In the genomic region with DNA sequence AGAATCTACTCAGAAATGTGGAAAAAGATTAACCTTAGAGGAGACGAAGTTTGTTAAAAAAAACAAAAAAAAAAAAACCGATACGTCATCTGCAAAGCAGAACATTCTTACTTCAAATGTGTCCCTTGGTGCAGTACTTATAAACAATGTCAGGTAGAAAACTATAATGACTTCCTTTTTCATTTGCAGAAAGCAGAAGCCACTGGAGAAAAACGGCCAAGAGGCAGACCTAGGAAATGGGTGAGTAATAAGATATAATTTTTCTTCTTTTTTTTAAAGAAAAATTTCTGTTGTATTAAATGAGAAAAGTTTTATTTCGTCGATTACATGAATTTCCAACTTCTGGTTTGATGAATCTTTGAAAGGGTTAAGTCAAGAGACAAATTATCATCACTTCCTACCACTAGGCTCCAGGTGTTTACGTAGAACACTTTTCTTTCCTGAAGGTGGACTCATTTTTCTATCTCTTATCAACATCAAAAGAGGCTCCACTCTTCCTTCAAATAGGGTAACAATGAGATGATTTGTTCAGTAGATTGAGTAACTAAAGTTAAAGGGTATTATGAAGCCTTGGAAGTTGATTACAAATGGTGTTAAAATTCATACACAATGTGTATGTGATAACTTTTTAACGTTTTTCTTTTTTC, we compare ENCODE assay signal across 1 cellular context.
A peak's percentile ranks its signal among the peaks of the same experiment; 100 is the strongest.
TF ChIP-seq lines count a peak whose summit lies in the region.

No MANE protein-coding gene starts in this region.

TF ChIP-seq in HepG2, 621 proteins besides CTCF, POLR2A, EP300 and RAD21 (continued from another document and continues in another):
- TF ChIP-seq ZBED4 (CRISPR knock-in tag; IDR thresholded peaks at IDR 0.05; ENCODE audit: borderline replicate concordance) (no peak), PPARG (CRISPR knock-in tag; conservative IDR thresholded peaks at IDR 0.05) (peak; percentile 36; the same call in 1 of the 2 replicates), CC2D1A (CRISPR knock-in tag; IDR thresholded peaks at IDR 0.05) (no peak), NCOA5 (CRISPR knock-in tag; IDR thresholded peaks at IDR 0.05) (no peak), ZNF530 (CRISPR knock-in tag; IDR thresholded peaks at IDR 0.05; ENCODE audit: low read depth) (no peak), RARA (CRISPR knock-in tag; IDR thresholded peaks at IDR 0.05) (peak; percentile 43; the same call in 1 of the 2 replicates), ZNF383 (CRISPR knock-in tag; IDR thresholded peaks at IDR 0.05; ENCODE audit: borderline replicate concordance) (no peak), ZNF629 (CRISPR knock-in tag; conservative IDR thresholded peaks at IDR 0.05) (no peak), RFXAP (CRISPR knock-in tag; IDR thresholded peaks at IDR 0.05; ENCODE audit: borderline replicate concordance) (no peak), ZNF589 (CRISPR knock-in tag; conservative IDR thresholded peaks at IDR 0.05) (no peak), MBNL3 (CRISPR knock-in tag; conservative IDR thresholded peaks at IDR 0.05) (no peak), ZMAT3 (CRISPR knock-in tag; conservative IDR thresholded peaks at IDR 0.05) (no peak), GPN1 (CRISPR knock-in tag; IDR thresholded peaks at IDR 0.05; ENCODE audit: borderline replicate concordance) (no peak), RFX1 (IDR thresholded peaks at IDR 0.05) (no peak), SIX1 (CRISPR knock-in tag; IDR thresholded peaks at IDR 0.05; ENCODE audit: borderline replicate concordance) (0 out of 2 replicates have a peak, but pooled peaks have one; percentile 35), NFKBIZ (CRISPR knock-in tag; IDR thresholded peaks at IDR 0.05) (no peak), TRIM22 (IDR thresholded peaks at IDR 0.05) (no peak), BHLHE40 (IDR thresholded peaks at IDR 0.05; ENCODE audit: low read length) (no peak), CREB1 (IDR thresholded peaks at IDR 0.05) (no peak), CREB1 (CRISPR knock-in tag; IDR thresholded peaks at IDR 0.05) (peak; percentile 55; the same call in 1 of the 2 replicates), ZNF652 (CRISPR knock-in tag; IDR thresholded peaks at IDR 0.05; ENCODE audit: borderline replicate concordance, low read depth) (peak; percentile 97), MIER2 (CRISPR knock-in tag; IDR thresholded peaks at IDR 0.05) (no peak), ELF3 (CRISPR knock-in tag; IDR thresholded peaks at IDR 0.05) (peak; percentile 81), GZF1 (CRISPR knock-in tag; IDR thresholded peaks at IDR 0.05) (no peak), THRA (CRISPR knock-in tag; IDR thresholded peaks at IDR 0.05; ENCODE audit: borderline replicate concordance) (no peak), ELK4 (CRISPR knock-in tag; IDR thresholded peaks at IDR 0.05; ENCODE audit: borderline replicate concordance) (no peak), ZFP62 (CRISPR knock-in tag; IDR thresholded peaks at IDR 0.05) (no peak)
- TF ChIP-seq, protein P1, sequence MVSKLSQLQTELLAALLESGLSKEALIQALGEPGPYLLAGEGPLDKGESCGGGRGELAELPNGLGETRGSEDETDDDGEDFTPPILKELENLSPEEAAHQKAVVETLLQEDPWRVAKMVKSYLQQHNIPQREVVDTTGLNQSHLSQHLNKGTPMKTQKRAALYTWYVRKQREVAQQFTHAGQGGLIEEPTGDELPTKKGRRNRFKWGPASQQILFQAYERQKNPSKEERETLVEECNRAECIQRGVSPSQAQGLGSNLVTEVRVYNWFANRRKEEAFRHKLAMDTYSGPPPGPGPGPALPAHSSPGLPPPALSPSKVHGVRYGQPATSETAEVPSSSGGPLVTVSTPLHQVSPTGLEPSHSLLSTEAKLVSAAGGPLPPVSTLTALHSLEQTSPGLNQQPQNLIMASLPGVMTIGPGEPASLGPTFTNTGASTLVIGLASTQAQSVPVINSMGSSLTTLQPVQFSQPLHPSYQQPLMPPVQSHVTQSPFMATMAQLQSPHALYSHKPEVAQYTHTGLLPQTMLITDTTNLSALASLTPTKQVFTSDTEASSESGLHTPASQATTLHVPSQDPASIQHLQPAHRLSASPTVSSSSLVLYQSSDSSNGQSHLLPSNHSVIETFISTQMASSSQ (IDR thresholded peaks at IDR 0.05; ENCODE audit: low read depth), result no peak; the same call in 1 of the 2 replicates
- TF ChIP-seq, protein P1 (CRISPR knock-in tag; IDR thresholded peaks at IDR 0.05; ENCODE audit: borderline replicate concordance), result peak; percentile 35; the same call in 1 of the 2 replicates
- TF ChIP-seq, protein P2, sequence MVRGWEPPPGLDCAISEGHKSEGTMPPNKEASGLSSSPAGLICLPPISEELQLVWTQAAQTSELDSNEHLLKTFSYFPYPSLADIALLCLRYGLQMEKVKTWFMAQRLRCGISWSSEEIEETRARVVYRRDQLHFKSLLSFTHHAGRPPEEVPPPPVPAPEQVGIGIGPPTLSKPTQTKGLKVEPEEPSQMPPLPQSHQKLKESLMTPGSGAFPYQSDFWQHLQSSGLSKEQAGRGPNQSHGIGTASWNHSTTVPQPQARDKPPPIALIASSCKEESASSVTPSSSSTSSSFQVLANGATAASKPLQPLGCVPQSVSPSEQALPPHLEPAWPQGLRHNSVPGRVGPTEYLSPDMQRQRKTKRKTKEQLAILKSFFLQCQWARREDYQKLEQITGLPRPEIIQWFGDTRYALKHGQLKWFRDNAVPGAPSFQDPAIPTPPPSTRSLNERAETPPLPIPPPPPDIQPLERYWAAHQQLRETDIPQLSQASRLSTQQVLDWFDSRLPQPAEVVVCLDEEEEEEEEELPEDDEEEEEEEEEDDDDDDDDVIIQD (CRISPR knock-in tag; IDR thresholded peaks at IDR 0.05; ENCODE audit: low read depth), result 0 out of 2 replicates have a peak, but pooled peaks have one; percentile 27
- TF ChIP-seq, protein P3, sequence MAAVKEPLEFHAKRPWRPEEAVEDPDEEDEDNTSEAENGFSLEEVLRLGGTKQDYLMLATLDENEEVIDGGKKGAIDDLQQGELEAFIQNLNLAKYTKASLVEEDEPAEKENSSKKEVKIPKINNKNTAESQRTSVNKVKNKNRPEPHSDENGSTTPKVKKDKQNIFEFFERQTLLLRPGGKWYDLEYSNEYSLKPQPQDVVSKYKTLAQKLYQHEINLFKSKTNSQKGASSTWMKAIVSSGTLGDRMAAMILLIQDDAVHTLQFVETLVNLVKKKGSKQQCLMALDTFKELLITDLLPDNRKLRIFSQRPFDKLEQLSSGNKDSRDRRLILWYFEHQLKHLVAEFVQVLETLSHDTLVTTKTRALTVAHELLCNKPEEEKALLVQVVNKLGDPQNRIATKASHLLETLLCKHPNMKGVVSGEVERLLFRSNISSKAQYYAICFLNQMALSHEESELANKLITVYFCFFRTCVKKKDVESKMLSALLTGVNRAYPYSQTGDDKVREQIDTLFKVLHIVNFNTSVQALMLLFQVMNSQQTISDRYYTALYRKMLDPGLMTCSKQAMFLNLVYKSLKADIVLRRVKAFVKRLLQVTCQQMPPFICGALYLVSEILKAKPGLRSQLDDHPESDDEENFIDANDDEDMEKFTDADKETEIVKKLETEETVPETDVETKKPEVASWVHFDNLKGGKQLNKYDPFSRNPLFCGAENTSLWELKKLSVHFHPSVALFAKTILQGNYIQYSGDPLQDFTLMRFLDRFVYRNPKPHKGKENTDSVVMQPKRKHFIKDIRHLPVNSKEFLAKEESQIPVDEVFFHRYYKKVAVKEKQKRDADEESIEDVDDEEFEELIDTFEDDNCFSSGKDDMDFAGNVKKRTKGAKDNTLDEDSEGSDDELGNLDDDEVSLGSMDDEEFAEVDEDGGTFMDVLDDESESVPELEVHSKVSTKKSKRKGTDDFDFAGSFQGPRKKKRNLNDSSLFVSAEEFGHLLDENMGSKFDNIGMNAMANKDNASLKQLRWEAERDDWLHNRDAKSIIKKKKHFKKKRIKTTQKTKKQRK (IDR thresholded peaks at IDR 0.05; ENCODE audit: low read length), result no peak
- TF ChIP-seq, protein P4, sequence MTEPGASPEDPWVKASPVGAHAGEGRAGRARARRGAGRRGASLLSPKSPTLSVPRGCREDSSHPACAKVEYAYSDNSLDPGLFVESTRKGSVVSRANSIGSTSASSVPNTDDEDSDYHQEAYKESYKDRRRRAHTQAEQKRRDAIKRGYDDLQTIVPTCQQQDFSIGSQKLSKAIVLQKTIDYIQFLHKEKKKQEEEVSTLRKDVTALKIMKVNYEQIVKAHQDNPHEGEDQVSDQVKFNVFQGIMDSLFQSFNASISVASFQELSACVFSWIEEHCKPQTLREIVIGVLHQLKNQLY (CRISPR knock-in tag; IDR thresholded peaks at IDR 0.05), result peak; percentile 24; the same call in 1 of the 2 replicates
- TF ChIP-seq, protein P5, sequence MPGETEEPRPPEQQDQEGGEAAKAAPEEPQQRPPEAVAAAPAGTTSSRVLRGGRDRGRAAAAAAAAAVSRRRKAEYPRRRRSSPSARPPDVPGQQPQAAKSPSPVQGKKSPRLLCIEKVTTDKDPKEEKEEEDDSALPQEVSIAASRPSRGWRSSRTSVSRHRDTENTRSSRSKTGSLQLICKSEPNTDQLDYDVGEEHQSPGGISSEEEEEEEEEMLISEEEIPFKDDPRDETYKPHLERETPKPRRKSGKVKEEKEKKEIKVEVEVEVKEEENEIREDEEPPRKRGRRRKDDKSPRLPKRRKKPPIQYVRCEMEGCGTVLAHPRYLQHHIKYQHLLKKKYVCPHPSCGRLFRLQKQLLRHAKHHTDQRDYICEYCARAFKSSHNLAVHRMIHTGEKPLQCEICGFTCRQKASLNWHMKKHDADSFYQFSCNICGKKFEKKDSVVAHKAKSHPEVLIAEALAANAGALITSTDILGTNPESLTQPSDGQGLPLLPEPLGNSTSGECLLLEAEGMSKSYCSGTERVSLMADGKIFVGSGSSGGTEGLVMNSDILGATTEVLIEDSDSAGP (CRISPR knock-in tag; IDR thresholded peaks at IDR 0.05; ENCODE audit: borderline replicate concordance), result no peak
- TF ChIP-seq, protein P6, sequence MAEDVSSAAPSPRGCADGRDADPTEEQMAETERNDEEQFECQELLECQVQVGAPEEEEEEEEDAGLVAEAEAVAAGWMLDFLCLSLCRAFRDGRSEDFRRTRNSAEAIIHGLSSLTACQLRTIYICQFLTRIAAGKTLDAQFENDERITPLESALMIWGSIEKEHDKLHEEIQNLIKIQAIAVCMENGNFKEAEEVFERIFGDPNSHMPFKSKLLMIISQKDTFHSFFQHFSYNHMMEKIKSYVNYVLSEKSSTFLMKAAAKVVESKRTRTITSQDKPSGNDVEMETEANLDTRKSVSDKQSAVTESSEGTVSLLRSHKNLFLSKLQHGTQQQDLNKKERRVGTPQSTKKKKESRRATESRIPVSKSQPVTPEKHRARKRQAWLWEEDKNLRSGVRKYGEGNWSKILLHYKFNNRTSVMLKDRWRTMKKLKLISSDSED (CRISPR knock-in tag; IDR thresholded peaks at IDR 0.05), result no peak
